ENCODE assay signal across 1 cellular context in the genomic region with DNA sequence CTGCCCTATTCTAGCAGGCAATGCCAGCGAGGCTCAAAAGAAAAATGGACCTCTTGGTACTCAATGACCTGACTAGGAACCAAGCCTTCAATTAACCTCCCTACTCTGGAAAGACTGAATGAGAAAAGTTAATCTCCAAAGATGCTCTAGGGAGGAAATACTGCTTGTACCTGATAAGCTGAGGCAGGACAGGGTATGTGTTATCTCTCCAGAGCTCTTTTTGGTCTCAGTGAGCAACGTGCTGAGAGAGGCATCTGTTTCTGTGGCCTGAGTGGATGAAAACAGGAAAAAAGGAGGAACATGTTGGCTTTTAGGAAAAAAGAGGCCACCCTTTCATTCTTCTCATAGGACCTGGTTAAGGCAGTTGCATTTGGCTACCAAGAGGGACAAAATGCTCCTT.
TF ChIP-seq lines count a peak whose summit lies in the region.

No MANE protein-coding gene starts in this region.

TF ChIP-seq in K562, 482 proteins besides CTCF, POLR2A, EP300 and RAD21 (continued from another document and continues in another):
- TF ChIP-seq, protein P1, sequence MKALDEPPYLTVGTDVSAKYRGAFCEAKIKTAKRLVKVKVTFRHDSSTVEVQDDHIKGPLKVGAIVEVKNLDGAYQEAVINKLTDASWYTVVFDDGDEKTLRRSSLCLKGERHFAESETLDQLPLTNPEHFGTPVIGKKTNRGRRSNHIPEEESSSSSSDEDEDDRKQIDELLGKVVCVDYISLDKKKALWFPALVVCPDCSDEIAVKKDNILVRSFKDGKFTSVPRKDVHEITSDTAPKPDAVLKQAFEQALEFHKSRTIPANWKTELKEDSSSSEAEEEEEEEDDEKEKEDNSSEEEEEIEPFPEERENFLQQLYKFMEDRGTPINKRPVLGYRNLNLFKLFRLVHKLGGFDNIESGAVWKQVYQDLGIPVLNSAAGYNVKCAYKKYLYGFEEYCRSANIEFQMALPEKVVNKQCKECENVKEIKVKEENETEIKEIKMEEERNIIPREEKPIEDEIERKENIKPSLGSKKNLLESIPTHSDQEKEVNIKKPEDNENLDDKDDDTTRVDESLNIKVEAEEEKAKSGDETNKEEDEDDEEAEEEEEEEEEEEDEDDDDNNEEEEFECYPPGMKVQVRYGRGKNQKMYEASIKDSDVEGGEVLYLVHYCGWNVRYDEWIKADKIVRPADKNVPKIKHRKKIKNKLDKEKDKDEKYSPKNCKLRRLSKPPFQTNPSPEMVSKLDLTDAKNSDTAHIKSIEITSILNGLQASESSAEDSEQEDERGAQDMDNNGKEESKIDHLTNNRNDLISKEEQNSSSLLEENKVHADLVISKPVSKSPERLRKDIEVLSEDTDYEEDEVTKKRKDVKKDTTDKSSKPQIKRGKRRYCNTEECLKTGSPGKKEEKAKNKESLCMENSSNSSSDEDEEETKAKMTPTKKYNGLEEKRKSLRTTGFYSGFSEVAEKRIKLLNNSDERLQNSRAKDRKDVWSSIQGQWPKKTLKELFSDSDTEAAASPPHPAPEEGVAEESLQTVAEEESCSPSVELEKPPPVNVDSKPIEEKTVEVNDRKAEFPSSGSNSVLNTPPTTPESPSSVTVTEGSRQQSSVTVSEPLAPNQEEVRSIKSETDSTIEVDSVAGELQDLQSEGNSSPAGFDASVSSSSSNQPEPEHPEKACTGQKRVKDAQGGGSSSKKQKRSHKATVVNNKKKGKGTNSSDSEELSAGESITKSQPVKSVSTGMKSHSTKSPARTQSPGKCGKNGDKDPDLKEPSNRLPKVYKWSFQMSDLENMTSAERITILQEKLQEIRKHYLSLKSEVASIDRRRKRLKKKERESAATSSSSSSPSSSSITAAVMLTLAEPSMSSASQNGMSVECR (CRISPR knock-in tag; IDR thresholded peaks at IDR 0.05): no peak
- TF ChIP-seq, protein P2, sequence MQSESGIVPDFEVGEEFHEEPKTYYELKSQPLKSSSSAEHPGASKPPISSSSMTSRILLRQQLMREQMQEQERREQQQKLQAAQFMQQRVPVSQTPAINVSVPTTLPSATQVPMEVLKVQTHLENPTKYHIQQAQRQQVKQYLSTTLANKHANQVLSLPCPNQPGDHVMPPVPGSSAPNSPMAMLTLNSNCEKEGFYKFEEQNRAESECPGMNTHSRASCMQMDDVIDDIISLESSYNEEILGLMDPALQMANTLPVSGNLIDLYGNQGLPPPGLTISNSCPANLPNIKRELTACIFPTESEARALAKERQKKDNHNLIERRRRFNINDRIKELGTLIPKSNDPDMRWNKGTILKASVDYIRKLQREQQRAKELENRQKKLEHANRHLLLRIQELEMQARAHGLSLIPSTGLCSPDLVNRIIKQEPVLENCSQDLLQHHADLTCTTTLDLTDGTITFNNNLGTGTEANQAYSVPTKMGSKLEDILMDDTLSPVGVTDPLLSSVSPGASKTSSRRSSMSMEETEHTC (IDR thresholded peaks at IDR 0.05): no peak
- TF ChIP-seq HINFP (tag; conservative IDR thresholded peaks at IDR 0.05; ENCODE audit: low read depth) (0 out of 2 replicates have a peak, but pooled peaks have one; percentile 44), SFPQ (IDR thresholded peaks at IDR 0.05; ENCODE audit: low read depth, low read length) (no peak), ZNF57 (CRISPR knock-in tag; IDR thresholded peaks at IDR 0.05) (no peak), NCOA4 (IDR thresholded peaks at IDR 0.05; ENCODE audit: partially characterized antibody) (no peak), PCBP2 (IDR thresholded peaks at IDR 0.05; ENCODE audit: low read depth, low read length, poor library complexity, severe bottlenecking) (no peak), BCL6 (CRISPR knock-in tag; IDR thresholded peaks at IDR 0.05) (no peak), LCOR (CRISPR knock-in tag; IDR thresholded peaks at IDR 0.05) (no peak), RBM25 (IDR thresholded peaks at IDR 0.05; ENCODE audit: low read depth, low read length, severe bottlenecking) (no peak), HIVEP1 (CRISPR knock-in tag; IDR thresholded peaks at IDR 0.05) (no peak), SMARCA5 (IDR thresholded peaks at IDR 0.05) (no peak), ZNF41 (CRISPR knock-in tag; conservative IDR thresholded peaks at IDR 0.05) (no peak), ZBTB34 (CRISPR knock-in tag; IDR thresholded peaks at IDR 0.05) (no peak), BMI1 (IDR thresholded peaks at IDR 0.05; ENCODE audit: low read length) (no peak), SETDB1 (IDR thresholded peaks at IDR 0.05; ENCODE audit: low read length) (no peak), KDM1A (IDR thresholded peaks at IDR 0.05) (peak; percentile 82 to 89; a peak in 3 of 4 replicates), ZNF445 (CRISPR knock-in tag; IDR thresholded peaks at IDR 0.05; ENCODE audit: low read depth) (no peak), NCOR1 (IDR thresholded peaks at IDR 0.05) (peak; percentile 89), MAZ (CRISPR knock-in tag; conservative IDR thresholded peaks at IDR 0.05 in 1 of 2, IDR thresholded peaks at IDR 0.05 in 1 of 2) (no peak), ZNF253 (CRISPR knock-in tag; conservative IDR thresholded peaks at IDR 0.05) (no peak), FOXK2 (conservative IDR thresholded peaks at IDR 0.05 in 1 of 2, IDR thresholded peaks at IDR 0.05 in 1 of 2; ENCODE audit: low read depth in 2 of 2) (no peak), SRSF3 (IDR thresholded peaks at IDR 0.05; ENCODE audit: insufficient read depth, low read length) (no peak), ZNF609 (CRISPR knock-in tag; IDR thresholded peaks at IDR 0.05; ENCODE audit: borderline replicate concordance) (no peak), CREM (IDR thresholded peaks at IDR 0.05; ENCODE audit: low read depth) (no peak), POLR2B (IDR thresholded peaks at IDR 0.05; ENCODE audit: low read depth, partially characterized antibody) (no peak), MTA1 (IDR thresholded peaks at IDR 0.05; ENCODE audit: borderline replicate concordance) (no peak), ZNF23 (CRISPR knock-in tag; IDR thresholded peaks at IDR 0.05) (no peak), ZNF780A (CRISPR knock-in tag; IDR thresholded peaks at IDR 0.05) (no peak), TCF3 (CRISPR knock-in tag; IDR thresholded peaks at IDR 0.05) (peak; percentile 88), ZNF224 (CRISPR knock-in tag; IDR thresholded peaks at IDR 0.05) (no peak), CBFB (CRISPR knock-in tag; IDR thresholded peaks at IDR 0.05) (no peak)
- TF ChIP-seq, protein P3, sequence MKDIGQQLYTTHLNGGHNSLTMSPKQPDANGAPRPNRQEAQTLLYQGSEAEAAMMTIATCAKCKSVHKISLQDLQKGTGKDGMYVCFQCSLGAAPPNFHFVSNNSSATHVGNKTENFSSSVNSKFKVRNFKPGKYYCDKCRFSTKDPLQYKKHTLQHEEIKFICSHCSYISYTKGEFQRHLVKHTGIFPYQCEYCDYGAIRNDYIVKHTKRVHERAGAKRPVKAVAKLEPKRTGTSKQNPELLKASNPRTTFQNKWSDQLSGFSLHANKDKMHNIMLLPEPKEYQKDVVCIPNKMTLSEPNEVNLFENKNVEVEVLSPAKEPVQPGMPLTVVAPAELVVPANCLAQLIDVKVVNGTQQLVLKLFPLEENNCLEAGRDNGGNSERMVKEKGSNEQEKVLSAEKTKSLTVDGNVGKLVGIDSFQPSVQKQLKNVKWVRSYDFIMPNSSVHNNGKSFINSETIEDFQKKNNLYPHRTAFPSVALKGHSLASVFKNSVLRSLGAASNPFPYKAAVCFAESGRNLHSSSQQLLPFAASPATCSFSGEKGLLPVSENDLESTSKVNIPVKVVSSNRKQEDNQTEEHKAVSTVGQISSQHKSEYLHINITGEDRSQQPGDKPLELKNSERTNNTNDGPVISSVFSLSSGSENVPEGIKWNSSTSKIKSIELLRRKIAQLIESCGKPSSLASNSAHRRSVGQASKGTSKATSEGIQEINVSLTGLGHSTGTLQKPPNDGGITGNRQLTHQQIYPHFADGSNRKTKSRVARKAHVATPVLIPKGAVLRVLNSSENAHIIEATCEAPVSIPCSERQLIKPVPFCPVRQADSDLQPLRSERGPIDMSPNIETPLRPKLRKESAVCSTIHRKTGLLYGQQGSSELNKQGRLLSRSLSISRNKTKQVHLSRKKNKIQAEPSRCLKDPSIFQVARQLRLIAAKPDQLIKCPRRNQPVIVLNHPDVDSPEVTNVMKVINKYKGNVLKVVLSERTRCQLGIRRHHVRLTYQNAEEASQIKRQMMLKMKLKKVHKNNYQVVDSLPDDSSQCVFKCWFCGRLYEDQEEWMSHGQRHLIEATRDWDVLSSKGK (CRISPR knock-in tag; IDR thresholded peaks at IDR 0.05): no peak
- TF ChIP-seq, protein P4, sequence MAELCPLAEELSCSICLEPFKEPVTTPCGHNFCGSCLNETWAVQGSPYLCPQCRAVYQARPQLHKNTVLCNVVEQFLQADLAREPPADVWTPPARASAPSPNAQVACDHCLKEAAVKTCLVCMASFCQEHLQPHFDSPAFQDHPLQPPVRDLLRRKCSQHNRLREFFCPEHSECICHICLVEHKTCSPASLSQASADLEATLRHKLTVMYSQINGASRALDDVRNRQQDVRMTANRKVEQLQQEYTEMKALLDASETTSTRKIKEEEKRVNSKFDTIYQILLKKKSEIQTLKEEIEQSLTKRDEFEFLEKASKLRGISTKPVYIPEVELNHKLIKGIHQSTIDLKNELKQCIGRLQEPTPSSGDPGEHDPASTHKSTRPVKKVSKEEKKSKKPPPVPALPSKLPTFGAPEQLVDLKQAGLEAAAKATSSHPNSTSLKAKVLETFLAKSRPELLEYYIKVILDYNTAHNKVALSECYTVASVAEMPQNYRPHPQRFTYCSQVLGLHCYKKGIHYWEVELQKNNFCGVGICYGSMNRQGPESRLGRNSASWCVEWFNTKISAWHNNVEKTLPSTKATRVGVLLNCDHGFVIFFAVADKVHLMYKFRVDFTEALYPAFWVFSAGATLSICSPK (IDR thresholded peaks at IDR 0.05; ENCODE audit: borderline replicate concordance): no peak
- TF ChIP-seq, protein P5, sequence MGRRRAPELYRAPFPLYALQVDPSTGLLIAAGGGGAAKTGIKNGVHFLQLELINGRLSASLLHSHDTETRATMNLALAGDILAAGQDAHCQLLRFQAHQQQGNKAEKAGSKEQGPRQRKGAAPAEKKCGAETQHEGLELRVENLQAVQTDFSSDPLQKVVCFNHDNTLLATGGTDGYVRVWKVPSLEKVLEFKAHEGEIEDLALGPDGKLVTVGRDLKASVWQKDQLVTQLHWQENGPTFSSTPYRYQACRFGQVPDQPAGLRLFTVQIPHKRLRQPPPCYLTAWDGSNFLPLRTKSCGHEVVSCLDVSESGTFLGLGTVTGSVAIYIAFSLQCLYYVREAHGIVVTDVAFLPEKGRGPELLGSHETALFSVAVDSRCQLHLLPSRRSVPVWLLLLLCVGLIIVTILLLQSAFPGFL (CRISPR knock-in tag; IDR thresholded peaks at IDR 0.05): no peak
